In the genomic region with DNA sequence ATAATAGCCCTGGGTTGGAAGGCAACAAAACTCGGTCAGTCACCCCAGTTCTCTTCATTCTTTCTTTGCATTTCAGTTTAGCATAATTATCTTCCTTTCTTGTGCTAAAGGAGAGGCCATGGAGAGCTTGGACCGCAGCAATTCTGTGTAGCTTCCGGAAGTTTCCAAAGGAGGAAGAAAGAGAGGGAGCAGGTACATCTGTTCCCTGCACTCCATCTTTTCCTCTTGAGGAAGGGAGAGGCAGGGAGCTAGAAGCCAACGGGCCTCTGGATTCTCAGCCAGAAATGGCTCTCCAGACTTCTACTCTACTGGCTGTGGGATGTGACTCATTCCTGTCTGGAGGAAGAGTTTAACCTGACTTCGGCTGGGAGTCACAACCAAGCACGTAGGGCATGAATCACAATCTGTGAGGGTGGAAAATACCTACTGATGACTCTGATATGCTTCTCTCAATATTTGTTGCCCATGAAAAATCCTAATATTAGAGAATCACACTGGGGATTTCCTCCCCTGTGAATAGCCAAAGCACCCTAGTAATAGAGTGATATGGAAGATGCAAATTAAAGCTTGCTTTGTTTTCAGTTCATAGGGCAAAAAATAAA, we compare ENCODE assay signal across 8 cellular contexts. TPM values are rescaled to one million over a fixed set of nuclear protein-coding genes. Genes with fewer than 3 reads are reported as not detected.
DNase-seq lines count a peak whose midpoint lies in the region; ATAC-seq and TF ChIP-seq lines count a peak whose summit lies in the region.

No MANE protein-coding gene starts in this region.

- peak; percentile 85 for DNase-seq in AG08396 (ENCODE audit: low spot score)
- peak; percentile 9 to 31 for DNase-seq in Kasumi-1 (lab: John Stamatoyannopoulos, UW)
- DNase-seq in brain pericyte (ENCODE audit: low read depth, low spot score): peak; percentile 45
- peak in 1 of 2 donors; percentile 66 for DNase-seq in left lung
- DNase-seq in stimulated activated naive CD8-positive, alpha-beta T cell treated with anti-CD3 and anti-CD28 coated beads, Interleukin-15, amount 100 ng/mL, for 72 hours: peak in 1 of 2 donors; percentile 30
- no peak for DNase-seq in activated CD8-positive, alpha-beta memory T cell treated with anti-CD3 and anti-CD28 coated beads, Interleukin-2, amount 50 U/mL, for 48 hours
- DNase-seq in NCI-H82 treated with DMSO at 0.1 percent for 48 hours (lab: John Stamatoyannopoulos, UW; ENCODE audit: unreplicated experiment): no peak

- no peak overlapping the region for H3K4me3 ChIP-seq in left lung

- H3K27me3 ChIP-seq in left lung: no peaks in the 10 kb centered on the region

- peak overlapping the region; percentile 73 to 92 for H3K27ac ChIP-seq in left lung

- TF ChIP-seq CTCF in left lung (IDR thresholded peaks at IDR 0.05): no peak

- H3K4me3 Mint-ChIP-seq in stimulated activated naive CD8-positive, alpha-beta T cell treated with anti-CD3 and anti-CD28 coated beads, Interleukin-15, amount 100 ng/mL, for 72 hours: peak overlapping the region in 1 of 2 donors; percentile 40

- intact Hi-C loops in left lung (cut with DNase I): no loop called here

- H3K9me3 ChIP-seq in left lung: no peaks in the 10 kb centered on the region

- peaks cover 39 to 57% of the 10 kb centered on the region in 2 donors for H3K4me1 ChIP-seq in left lung

- no peaks in the 10 kb centered on the region for H3K9me3 Mint-ChIP-seq in stimulated activated naive CD8-positive, alpha-beta T cell treated with anti-CD3 and anti-CD28 coated beads, Interleukin-15, amount 100 ng/mL, for 72 hours

- H3K27ac Mint-ChIP-seq in stimulated activated naive CD8-positive, alpha-beta T cell treated with anti-CD3 and anti-CD28 coated beads, Interleukin-15, amount 100 ng/mL, for 72 hours: peak overlapping the region in 1 of 2 donors; percentile 65

- H3K36me3 ChIP-seq in left lung: no peaks in the 10 kb centered on the region

- H3K4me1 Mint-ChIP-seq in stimulated activated naive CD8-positive, alpha-beta T cell treated with anti-CD3 and anti-CD28 coated beads, Interleukin-15, amount 100 ng/mL, for 72 hours: peaks cover 52% of the 10 kb centered on the region

- H3K27me3 Mint-ChIP-seq in stimulated activated naive CD8-positive, alpha-beta T cell treated with anti-CD3 and anti-CD28 coated beads, Interleukin-15, amount 100 ng/mL, for 72 hours: no peaks in the 10 kb centered on the region

- ATAC-seq in GM21381 (IDR thresholded peaks at IDR 0.05; ENCODE audit: unreplicated experiment) (peak; percentile 50), left lung (peak; percentile 77)
- peak; percentile 83 for ATAC-seq in stimulated activated naive CD8-positive, alpha-beta T cell treated with anti-CD3 and anti-CD28 coated beads, Interleukin-15, amount 100 ng/mL, for 72 hours

RNA-seq across cellular contexts. Expression of a gene that starts 17.0 kb away (rescaled TPM):
- total RNA-seq in left lung: 10 to 100 TPM; 63.8 to 79.7 TPM

Comparison
In these comparisons a context has a peak if more than half of its experiments do, and no peak if none do; other contexts are left out.
1. DNase-seq: peak in AG08396 (single experiment), Kasumi-1 (2 of 2) and brain pericyte (single experiment); none in activated CD8-positive, alpha-beta memory T cell treated with anti-CD3 and anti-CD28 coated beads, Interleukin-2, amount 50 U/mL, for 48 hours (single experiment) and NCI-H82 treated with DMSO at 0.1 percent for 48 hours (single experiment).
2. Peak in every context shown above with its lines, with median percentiles within 50 percentile points of each other: ATAC-seq.